Comparison of ENCODE assay signal across 7 cellular contexts in genomic region chr5:119322948-119323629, GRCh38. TPM values are rescaled to one million over a fixed set of nuclear protein-coding genes. Genes with fewer than 3 reads are reported as not detected.
DNase-seq lines count a peak whose midpoint lies in the region; ATAC-seq and TF ChIP-seq lines count a peak whose summit lies in the region.

No MANE protein-coding gene starts in this region.

- H3K27ac ChIP-seq in psoas muscle = peak overlapping the region; percentile 48

- peaks cover 31% of the 10 kb centered on the region for H3K36me3 Mint-ChIP-seq in activated T-helper 2 cell treated with anti-CD3 and anti-CD28 coated beads, Interferon-gamma antibody, Interleukin-2, Interleukin-4, amounts not matched to agents 10 μg/mL and 5 μg/mL and 100 μg/mL, durations not matched to agents 14 hours and 24 hours and 36 hours (ENCODE audit: low read depth)

- no peaks in the 10 kb centered on the region for H3K9me3 Mint-ChIP-seq in activated T-helper 2 cell treated with anti-CD3 and anti-CD28 coated beads, Interferon-gamma antibody, Interleukin-2, Interleukin-4, amounts not matched to agents 10 μg/mL and 5 μg/mL and 100 μg/mL, durations not matched to agents 14 hours and 24 hours and 36 hours

- H3K4me1 ChIP-seq in psoas muscle (no peaks in the 10 kb centered on the region), BE2C (no peaks in the 10 kb centered on the region)

- H3K9me3 ChIP-seq in psoas muscle = no peaks in the 10 kb centered on the region
- H3K9me3 ChIP-seq in BE2C = no peaks in the 10 kb centered on the region

- no peak for TF ChIP-seq CTCF in psoas muscle (IDR thresholded peaks at IDR 0.05)
- TF ChIP-seq CTCF in BE2C (IDR thresholded peaks at IDR 0.05; ENCODE audit: low read depth, low read length) = no peak

- no peaks in the 10 kb centered on the region for H3K36me3 ChIP-seq in psoas muscle (ENCODE audit: insufficient read depth in 1 of 2, low read depth in 1 of 2)
- no peaks in the 10 kb centered on the region for H3K36me3 ChIP-seq in BE2C

- H3K4me3 Mint-ChIP-seq in activated T-helper 2 cell treated with anti-CD3 and anti-CD28 coated beads, Interferon-gamma antibody, Interleukin-2, Interleukin-4, amounts not matched to agents 10 μg/mL and 5 μg/mL and 100 μg/mL, durations not matched to agents 14 hours and 24 hours and 36 hours (ENCODE audit: low read depth) = no peak overlapping the region

- WGBS in psoas muscle, 3 donors = 67 to 85% (median 72%) methylated on average over 3 of the region's 3 CpGs

- no peaks in the 10 kb centered on the region for H3K27me3 Mint-ChIP-seq in activated T-helper 2 cell treated with anti-CD3 and anti-CD28 coated beads, Interferon-gamma antibody, Interleukin-2, Interleukin-4, amounts not matched to agents 10 μg/mL and 5 μg/mL and 100 μg/mL, durations not matched to agents 14 hours and 24 hours and 36 hours (ENCODE audit: low read depth)

- peaks cover 86% of the 10 kb centered on the region for H3K4me1 Mint-ChIP-seq in activated T-helper 2 cell treated with anti-CD3 and anti-CD28 coated beads, Interferon-gamma antibody, Interleukin-2, Interleukin-4, amounts not matched to agents 10 μg/mL and 5 μg/mL and 100 μg/mL, durations not matched to agents 14 hours and 24 hours and 36 hours (ENCODE audit: low read depth)

- peak; percentile 33 for ATAC-seq in GM19025 (IDR thresholded peaks at IDR 0.05; ENCODE audit: low read depth, unreplicated experiment)
- ATAC-seq in HG03159 (IDR thresholded peaks at IDR 0.05; ENCODE audit: unreplicated experiment) = peak; percentile 32
- ATAC-seq in psoas muscle = no peak

- intact Hi-C loops in activated T-helper 2 cell treated with anti-CD3 and anti-CD28 coated beads, Interferon-gamma antibody, Interleukin-2, Interleukin-4, amounts not matched to agents 10 μg/mL and 5 μg/mL and 100 μg/mL, durations not matched to agents 14 hours and 24 hours and 36 hours (cut with micrococcal nuclease) = no loop called here
- intact Hi-C loops in psoas muscle (cut with DNase I) = no loop called here

- H3K27me3 ChIP-seq in psoas muscle (ENCODE audit: insufficient read depth in 3 of 3, low read length in 2 of 3) (no peaks in the 10 kb centered on the region), BE2C (no peaks in the 10 kb centered on the region)

- in situ Hi-C loops in KBM-7 (cut with MboI; ENCODE audit: low pct_unique_long_range_greater_than_20kb, low sequenced_read_pairs) = no loop called here

- H3K4me3 ChIP-seq in psoas muscle (no peak overlapping the region), BE2C (ENCODE audit: low read depth, low read length) (no peak overlapping the region)

- no peak for DNase-seq in activated T-helper 2 cell treated with anti-CD3 and anti-CD28 coated beads, Interferon-gamma antibody, Interleukin-2, Interleukin-4, amounts not matched to agents 10 μg/mL and 5 μg/mL and 100 μg/mL, durations not matched to agents 14 hours and 24 hours and 36 hours (ENCODE audit: low spot score)
- DNase-seq in psoas muscle = no peak
- no peak for DNase-seq in T-helper 9 cell
- DNase-seq in KBM-7 = no peak
- DNase-seq in BE2C = no peak

- peak overlapping the region; percentile 81 for H3K27ac Mint-ChIP-seq in activated T-helper 2 cell treated with anti-CD3 and anti-CD28 coated beads, Interferon-gamma antibody, Interleukin-2, Interleukin-4, amounts not matched to agents 10 μg/mL and 5 μg/mL and 100 μg/mL, durations not matched to agents 14 hours and 24 hours and 36 hours

RNA-seq across cellular contexts. Expression of gene TNFAIP8, which starts 32.7 kb away (rescaled TPM):
- 112 and 117 TPM in 2 replicates for total RNA-seq in activated T-helper 2 cell treated with anti-CD3 and anti-CD28 coated beads, Interferon-gamma antibody, Interleukin-2, Interleukin-4, amounts not matched to agents 10 μg/mL and 5 μg/mL and 100 μg/mL, durations not matched to agents 14 hours and 24 hours and 36 hours
- 1 to 10 TPM in 3 of 4 donors, under 1 TPM in 1; 0.73 to 2.5 (median 2.1) TPM for total RNA-seq in psoas muscle
- polyA plus RNA-seq in psoas muscle = 1 to 10 TPM; 1.2 to 1.6 (median 1.5) TPM
- polyA plus RNA-seq in BE2C (2012; ENCODE audit: insufficient read depth, insufficient read length, low read depth) = not detected

Comparison
In these comparisons a context has a peak if more than half of its experiments do, and no peak if none do; other contexts are left out.
1. ATAC-seq: peak in GM19025 (single experiment) and HG03159 (single experiment); none in psoas muscle (0 of 4).
2. RNA of gene TNFAIP8, which starts 32.7 kb away (total RNA-seq): 112 to 117 TPM in activated T-helper 2 cell treated with anti-CD3 and anti-CD28 coated beads, Interferon-gamma antibody, Interleukin-2, Interleukin-4, amounts not matched to agents 10 μg/mL and 5 μg/mL and 100 μg/mL, durations not matched to agents 14 hours and 24 hours and 36 hours; 0.73 to 2.5 TPM in psoas muscle; every median in the first group is over 10 times any median in the second.